Comparison of ENCODE assay signal across 28 cellular contexts in genomic region chr4:39233114-39233513, GRCh38.
"Had no signal": no experiment of that assay in that cellular context is flagged by ENCODE, and none has a peak within 500 bp of the region (broad histone marks: within the 10 kb centered on the region; RNA-seq: fewer than 3 reads in every experiment).

No MANE protein-coding gene starts in this region.

- H3K27me3 Mint-ChIP-seq: naive B cell; naive thymus-derived CD8-positive, alpha-beta T cell; natural killer cell treated with Interleukin-12 subunit alpha and Interleukin-12 subunit beta and Interleukin-15 and Interleukin-18, amount 100 ng/mL, for 72 hours; stimulated activated memory B cell treated with anti-CD40 and anti-IgM and Interleukin-4, amounts not matched to agents 10 μg/mL and 1 μg/mL and 100 μg/mL, for 72 hours; stimulated activated naive CD8-positive, alpha-beta T cell treated with anti-CD3 and anti-CD28 coated beads, Interleukin-15, amount 100 ng/mL, for 72 hours; type B pancreatic cell had no signal

- H3K9me3 ChIP-seq: neutrophil, pancreas, psoas muscle, right lobe of liver, sigmoid colon, suprapubic skin, testis, tibial artery, transverse colon, upper lobe of right lung, uterus had no signal

- H3K27ac Mint-ChIP-seq: naive B cell; naive thymus-derived CD8-positive, alpha-beta T cell; natural killer cell treated with Interleukin-12 subunit alpha and Interleukin-12 subunit beta and Interleukin-15 and Interleukin-18, amount 100 ng/mL, for 72 hours; stimulated activated memory B cell treated with anti-CD40 and anti-IgM and Interleukin-4, amounts not matched to agents 10 μg/mL and 1 μg/mL and 100 μg/mL, for 72 hours; stimulated activated naive CD8-positive, alpha-beta T cell treated with anti-CD3 and anti-CD28 coated beads, Interleukin-15, amount 100 ng/mL, for 72 hours; type B pancreatic cell had no signal

- H3K27ac ChIP-seq: neutrophil, pancreas, psoas muscle, sigmoid colon, suprapubic skin, testis, tibial artery, transverse colon, upper lobe of right lung, uterus had no signal

- ATAC-seq: naive thymus-derived CD8-positive, alpha-beta T cell; natural killer cell treated with Interleukin-12 subunit alpha and Interleukin-12 subunit beta and Interleukin-15 and Interleukin-18, amount 100 ng/mL, for 72 hours; psoas muscle; right cardiac atrium; stimulated activated memory B cell treated with anti-CD40 and anti-IgM and Interleukin-4, amounts not matched to agents 10 μg/mL and 1 μg/mL and 100 μg/mL, for 72 hours; stimulated activated naive CD8-positive, alpha-beta T cell treated with anti-CD3 and anti-CD28 coated beads, Interleukin-15, amount 100 ng/mL, for 72 hours; stimulated activated naive CD8-positive, alpha-beta T cell treated with anti-CD3 and anti-CD28 coated beads, Interleukin-15, Interleukin-2, amounts not matched to agents 100 U/mL and 50 U/mL, for 24 hours; upper lobe of right lung had no signal

- H3K4me1 ChIP-seq: psoas muscle, sigmoid colon, suprapubic skin, testis, transverse colon, upper lobe of right lung, uterus had no signal

- H3K4me3 Mint-ChIP-seq: naive B cell; naive thymus-derived CD8-positive, alpha-beta T cell; natural killer cell treated with Interleukin-12 subunit alpha and Interleukin-12 subunit beta and Interleukin-15 and Interleukin-18, amount 100 ng/mL, for 72 hours; stimulated activated memory B cell treated with anti-CD40 and anti-IgM and Interleukin-4, amounts not matched to agents 10 μg/mL and 1 μg/mL and 100 μg/mL, for 72 hours; stimulated activated naive CD8-positive, alpha-beta T cell treated with anti-CD3 and anti-CD28 coated beads, Interleukin-15, amount 100 ng/mL, for 72 hours; type B pancreatic cell had no signal

- FAIRE-seq: pancreas, small intestine had no signal

- H3K9me3 Mint-ChIP-seq: naive B cell; naive thymus-derived CD8-positive, alpha-beta T cell; natural killer cell treated with Interleukin-12 subunit alpha and Interleukin-12 subunit beta and Interleukin-15 and Interleukin-18, amount 100 ng/mL, for 72 hours; stimulated activated memory B cell treated with anti-CD40 and anti-IgM and Interleukin-4, amounts not matched to agents 10 μg/mL and 1 μg/mL and 100 μg/mL, for 72 hours; stimulated activated naive CD8-positive, alpha-beta T cell treated with anti-CD3 and anti-CD28 coated beads, Interleukin-15, amount 100 ng/mL, for 72 hours; type B pancreatic cell had no signal

- H3K4me1 Mint-ChIP-seq: naive B cell; naive thymus-derived CD8-positive, alpha-beta T cell; stimulated activated memory B cell treated with anti-CD40 and anti-IgM and Interleukin-4, amounts not matched to agents 10 μg/mL and 1 μg/mL and 100 μg/mL, for 72 hours; stimulated activated naive CD8-positive, alpha-beta T cell treated with anti-CD3 and anti-CD28 coated beads, Interleukin-15, amount 100 ng/mL, for 72 hours had no signal

- H3K36me3 Mint-ChIP-seq: natural killer cell treated with Interleukin-12 subunit alpha and Interleukin-12 subunit beta and Interleukin-15 and Interleukin-18, amount 100 ng/mL, for 72 hours had no signal

- H3K27me3 ChIP-seq: neutrophil, pancreas, right lobe of liver, sigmoid colon, suprapubic skin, testis, tibial artery, transverse colon, upper lobe of right lung, uterus had no signal

- H3K4me3 ChIP-seq: pancreas, psoas muscle, right lobe of liver, sigmoid colon, suprapubic skin, testis, tibial artery, transverse colon, upper lobe of right lung, uterus had no signal

- DNase-seq: naive B cell; naive thymus-derived CD8-positive, alpha-beta T cell; nucleus accumbens; pancreas; psoas muscle; right cardiac atrium; right lobe of liver; sigmoid colon; small intestine; stimulated activated CD4-positive, alpha-beta T cell treated with anti-CD3 and anti-CD28 coated beads, Interleukin-15, amount 100 ng/mL, for 24 hours; stimulated activated CD4-positive, alpha-beta T cell treated with anti-CD3 and anti-CD28 coated beads, Interleukin-2, amount 100 ng/mL, for 24 hours; stimulated activated CD4-positive, alpha-beta T cell treated with anti-CD3 and anti-CD28 coated beads, Interleukin-2, amount 100 ng/mL, for 48 hours; stimulated activated CD4-positive, alpha-beta T cell treated with anti-CD3 and anti-CD28 coated beads, Interleukin-4, amount 100 ng/mL, for 4 hours; stimulated activated CD8-positive, alpha-beta memory T cell treated with anti-CD3 and anti-CD28 coated beads, Interleukin-4, amount 100 ng/mL, for 48 hours; stimulated activated naive CD4-positive, alpha-beta T cell; stimulated activated naive CD8-positive, alpha-beta T cell treated with anti-CD3 and anti-CD28 coated beads, Interleukin-15, amount 100 ng/mL, for 72 hours; stimulated activated naive CD8-positive, alpha-beta T cell treated with anti-CD3 and anti-CD28 coated beads, Interleukin-15, Interleukin-2, amounts not matched to agents 100 U/mL and 50 U/mL, for 24 hours; substantia nigra; testis; tibial artery; transverse colon; upper lobe of right lung; uterus had no signal

- H3K36me3 ChIP-seq: neutrophil, pancreas, uterus had no signal
